In genomic region chr14:35393826-35394225, GRCh38 we compare ENCODE assay signal across 1 cellular context.
TF ChIP-seq lines count a peak whose summit lies in the region.

No MANE protein-coding gene starts in this region.

TF ChIP-seq in GM23338, 12 proteins besides CTCF, POLR2A, EP300 and RAD21 (continued from another document):
- TF ChIP-seq, protein P1, sequence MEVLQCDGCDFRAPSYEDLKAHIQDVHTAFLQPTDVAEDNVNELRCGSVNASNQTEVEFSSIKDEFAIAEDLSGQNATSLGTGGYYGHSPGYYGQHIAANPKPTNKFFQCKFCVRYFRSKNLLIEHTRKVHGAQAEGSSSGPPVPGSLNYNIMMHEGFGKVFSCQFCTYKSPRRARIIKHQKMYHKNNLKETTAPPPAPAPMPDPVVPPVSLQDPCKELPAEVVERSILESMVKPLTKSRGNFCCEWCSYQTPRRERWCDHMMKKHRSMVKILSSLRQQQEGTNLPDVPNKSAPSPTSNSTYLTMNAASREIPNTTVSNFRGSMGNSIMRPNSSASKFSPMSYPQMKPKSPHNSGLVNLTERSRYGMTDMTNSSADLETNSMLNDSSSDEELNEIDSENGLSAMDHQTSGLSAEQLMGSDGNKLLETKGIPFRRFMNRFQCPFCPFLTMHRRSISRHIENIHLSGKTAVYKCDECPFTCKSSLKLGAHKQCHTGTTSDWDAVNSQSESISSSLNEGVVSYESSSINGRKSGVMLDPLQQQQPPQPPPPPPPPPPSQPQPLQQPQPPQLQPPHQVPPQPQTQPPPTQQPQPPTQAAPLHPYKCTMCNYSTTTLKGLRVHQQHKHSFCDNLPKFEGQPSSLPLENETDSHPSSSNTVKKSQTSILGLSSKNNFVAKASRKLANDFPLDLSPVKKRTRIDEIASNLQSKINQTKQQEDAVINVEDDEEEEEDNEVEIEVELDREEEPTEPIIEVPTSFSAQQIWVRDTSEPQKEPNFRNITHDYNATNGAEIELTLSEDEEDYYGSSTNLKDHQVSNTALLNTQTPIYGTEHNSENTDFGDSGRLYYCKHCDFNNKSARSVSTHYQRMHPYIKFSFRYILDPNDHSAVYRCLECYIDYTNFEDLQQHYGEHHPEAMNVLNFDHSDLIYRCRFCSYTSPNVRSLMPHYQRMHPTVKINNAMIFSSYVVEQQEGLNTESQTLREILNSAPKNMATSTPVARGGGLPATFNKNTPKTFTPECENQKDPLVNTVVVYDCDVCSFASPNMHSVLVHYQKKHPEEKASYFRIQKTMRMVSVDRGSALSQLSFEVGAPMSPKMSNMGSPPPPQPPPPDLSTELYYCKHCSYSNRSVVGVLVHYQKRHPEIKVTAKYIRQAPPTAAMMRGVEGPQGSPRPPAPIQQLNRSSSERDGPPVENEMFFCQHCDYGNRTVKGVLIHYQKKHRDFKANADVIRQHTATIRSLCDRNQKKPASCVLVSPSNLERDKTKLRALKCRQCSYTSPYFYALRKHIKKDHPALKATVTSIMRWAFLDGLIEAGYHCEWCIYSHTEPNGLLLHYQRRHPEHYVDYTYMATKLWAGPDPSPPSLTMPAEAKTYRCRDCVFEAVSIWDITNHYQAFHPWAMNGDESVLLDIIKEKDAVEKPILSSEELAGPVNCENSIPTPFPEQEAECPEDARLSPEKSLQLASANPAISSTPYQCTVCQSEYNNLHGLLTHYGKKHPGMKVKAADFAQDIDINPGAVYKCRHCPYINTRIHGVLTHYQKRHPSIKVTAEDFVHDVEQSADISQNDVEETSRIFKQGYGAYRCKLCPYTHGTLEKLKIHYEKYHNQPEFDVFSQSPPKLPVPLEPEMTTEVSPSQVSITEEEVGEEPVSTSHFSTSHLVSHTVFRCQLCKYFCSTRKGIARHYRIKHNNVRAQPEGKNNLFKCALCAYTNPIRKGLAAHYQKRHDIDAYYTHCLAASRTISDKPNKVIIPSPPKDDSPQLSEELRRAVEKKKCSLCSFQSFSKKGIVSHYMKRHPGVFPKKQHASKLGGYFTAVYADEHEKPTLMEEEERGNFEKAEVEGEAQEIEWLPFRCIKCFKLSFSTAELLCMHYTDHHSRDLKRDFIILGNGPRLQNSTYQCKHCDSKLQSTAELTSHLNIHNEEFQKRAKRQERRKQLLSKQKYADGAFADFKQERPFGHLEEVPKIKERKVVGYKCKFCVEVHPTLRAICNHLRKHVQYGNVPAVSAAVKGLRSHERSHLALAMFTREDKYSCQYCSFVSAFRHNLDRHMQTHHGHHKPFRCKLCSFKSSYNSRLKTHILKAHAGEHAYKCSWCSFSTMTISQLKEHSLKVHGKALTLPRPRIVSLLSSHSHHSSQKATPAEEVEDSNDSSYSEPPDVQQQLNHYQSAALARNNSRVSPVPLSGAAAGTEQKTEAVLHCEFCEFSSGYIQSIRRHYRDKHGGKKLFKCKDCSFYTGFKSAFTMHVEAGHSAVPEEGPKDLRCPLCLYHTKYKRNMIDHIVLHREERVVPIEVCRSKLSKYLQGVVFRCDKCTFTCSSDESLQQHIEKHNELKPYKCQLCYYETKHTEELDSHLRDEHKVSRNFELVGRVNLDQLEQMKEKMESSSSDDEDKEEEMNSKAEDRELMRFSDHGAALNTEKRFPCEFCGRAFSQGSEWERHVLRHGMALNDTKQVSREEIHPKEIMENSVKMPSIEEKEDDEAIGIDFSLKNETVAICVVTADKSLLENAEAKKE (CRISPR knock-in tag; IDR thresholded peaks at IDR 0.05), result no peak
- TF ChIP-seq STAT1 (IDR thresholded peaks at IDR 0.05; ENCODE audit: unreplicated experiment), result no peak
- TF ChIP-seq EZH2 (IDR thresholded peaks at IDR 0.05; ENCODE audit: low read depth, unreplicated experiment), result no peak
- no peak for TF ChIP-seq ETS1 (IDR thresholded peaks at IDR 0.05)
- TF ChIP-seq ZNF331 (CRISPR knock-in tag; IDR thresholded peaks at IDR 0.05; ENCODE audit: low read depth), result no peak
- TF ChIP-seq, protein P2, sequence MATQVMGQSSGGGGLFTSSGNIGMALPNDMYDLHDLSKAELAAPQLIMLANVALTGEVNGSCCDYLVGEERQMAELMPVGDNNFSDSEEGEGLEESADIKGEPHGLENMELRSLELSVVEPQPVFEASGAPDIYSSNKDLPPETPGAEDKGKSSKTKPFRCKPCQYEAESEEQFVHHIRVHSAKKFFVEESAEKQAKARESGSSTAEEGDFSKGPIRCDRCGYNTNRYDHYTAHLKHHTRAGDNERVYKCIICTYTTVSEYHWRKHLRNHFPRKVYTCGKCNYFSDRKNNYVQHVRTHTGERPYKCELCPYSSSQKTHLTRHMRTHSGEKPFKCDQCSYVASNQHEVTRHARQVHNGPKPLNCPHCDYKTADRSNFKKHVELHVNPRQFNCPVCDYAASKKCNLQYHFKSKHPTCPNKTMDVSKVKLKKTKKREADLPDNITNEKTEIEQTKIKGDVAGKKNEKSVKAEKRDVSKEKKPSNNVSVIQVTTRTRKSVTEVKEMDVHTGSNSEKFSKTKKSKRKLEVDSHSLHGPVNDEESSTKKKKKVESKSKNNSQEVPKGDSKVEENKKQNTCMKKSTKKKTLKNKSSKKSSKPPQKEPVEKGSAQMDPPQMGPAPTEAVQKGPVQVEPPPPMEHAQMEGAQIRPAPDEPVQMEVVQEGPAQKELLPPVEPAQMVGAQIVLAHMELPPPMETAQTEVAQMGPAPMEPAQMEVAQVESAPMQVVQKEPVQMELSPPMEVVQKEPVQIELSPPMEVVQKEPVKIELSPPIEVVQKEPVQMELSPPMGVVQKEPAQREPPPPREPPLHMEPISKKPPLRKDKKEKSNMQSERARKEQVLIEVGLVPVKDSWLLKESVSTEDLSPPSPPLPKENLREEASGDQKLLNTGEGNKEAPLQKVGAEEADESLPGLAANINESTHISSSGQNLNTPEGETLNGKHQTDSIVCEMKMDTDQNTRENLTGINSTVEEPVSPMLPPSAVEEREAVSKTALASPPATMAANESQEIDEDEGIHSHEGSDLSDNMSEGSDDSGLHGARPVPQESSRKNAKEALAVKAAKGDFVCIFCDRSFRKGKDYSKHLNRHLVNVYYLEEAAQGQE (IDR thresholded peaks at IDR 0.05; ENCODE audit: unreplicated experiment), result no peak
- no peak for TF ChIP-seq JUNB (IDR thresholded peaks at IDR 0.05; ENCODE audit: unreplicated experiment)
